Comparison of ENCODE assay signal across 1 cellular context in genomic region chr2:42125887-42126594, GRCh38.
A peak's percentile ranks its signal among the peaks of the same experiment; 100 is the strongest.
TF ChIP-seq lines count a peak whose summit lies in the region.

No MANE protein-coding gene starts in this region.

TF ChIP-seq in HepG2, 621 proteins besides CTCF, POLR2A, EP300 and RAD21 (continued from another document):
- TF ChIP-seq, protein P1, sequence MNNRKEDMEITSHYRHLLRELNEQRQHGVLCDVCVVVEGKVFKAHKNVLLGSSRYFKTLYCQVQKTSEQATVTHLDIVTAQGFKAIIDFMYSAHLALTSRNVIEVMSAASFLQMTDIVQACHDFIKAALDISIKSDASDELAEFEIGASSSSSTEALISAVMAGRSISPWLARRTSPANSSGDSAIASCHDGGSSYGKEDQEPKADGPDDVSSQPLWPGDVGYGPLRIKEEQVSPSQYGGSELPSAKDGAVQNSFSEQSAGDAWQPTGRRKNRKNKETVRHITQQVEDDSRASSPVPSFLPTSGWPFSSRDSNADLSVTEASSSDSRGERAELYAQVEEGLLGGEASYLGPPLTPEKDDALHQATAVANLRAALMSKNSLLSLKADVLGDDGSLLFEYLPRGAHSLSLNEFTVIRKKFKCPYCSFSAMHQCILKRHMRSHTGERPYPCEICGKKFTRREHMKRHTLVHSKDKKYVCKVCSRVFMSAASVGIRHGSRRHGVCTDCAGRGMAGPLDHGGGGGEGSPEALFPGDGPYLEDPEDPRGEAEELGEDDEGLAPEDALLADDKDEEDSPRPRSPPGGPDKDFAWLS (CRISPR knock-in tag; IDR thresholded peaks at IDR 0.05; ENCODE audit: borderline replicate concordance) = no peak
- TF ChIP-seq NR0B2 (CRISPR knock-in tag; IDR thresholded peaks at IDR 0.05) = peak; percentile 54; the same call in 1 of the 2 replicates
- no peak for TF ChIP-seq FOXM1 (CRISPR knock-in tag; IDR thresholded peaks at IDR 0.05)
- no peak for TF ChIP-seq ZFP37 (CRISPR knock-in tag; IDR thresholded peaks at IDR 0.05; ENCODE audit: borderline replicate concordance)
- TF ChIP-seq EEA1 (CRISPR knock-in tag; IDR thresholded peaks at IDR 0.05; ENCODE audit: borderline replicate concordance) = no peak
- no peak for TF ChIP-seq KAT8 (CRISPR knock-in tag; IDR thresholded peaks at IDR 0.05)
- TF ChIP-seq POLR2G (IDR thresholded peaks at IDR 0.05; ENCODE audit: low read depth, low read length) = no peak
- TF ChIP-seq YEATS2 (CRISPR knock-in tag; IDR thresholded peaks at IDR 0.05; ENCODE audit: borderline replicate concordance) = no peak
- TF ChIP-seq GFI1 (CRISPR knock-in tag; IDR thresholded peaks at IDR 0.05; ENCODE audit: borderline replicate concordance) = peak; percentile 28; the same call in 1 of the 2 replicates
- no peak for TF ChIP-seq ZNF253 (CRISPR knock-in tag; IDR thresholded peaks at IDR 0.05; ENCODE audit: borderline replicate concordance)
- TF ChIP-seq SOX13 (IDR thresholded peaks at IDR 0.05) = no peak
- 0 out of 4 replicates have a peak, but pooled peaks of 1 of the 2 experiments have one; percentile 12 for TF ChIP-seq SOX13 (CRISPR knock-in tag; conservative IDR thresholded peaks at IDR 0.05 in 1 of 2, IDR thresholded peaks at IDR 0.05 in 1 of 2)
- TF ChIP-seq ZNF614 (CRISPR knock-in tag; IDR thresholded peaks at IDR 0.05; ENCODE audit: borderline replicate concordance) = no peak
- no peak for TF ChIP-seq ZNF546 (CRISPR knock-in tag; conservative IDR thresholded peaks at IDR 0.05)
- TF ChIP-seq, protein P2, sequence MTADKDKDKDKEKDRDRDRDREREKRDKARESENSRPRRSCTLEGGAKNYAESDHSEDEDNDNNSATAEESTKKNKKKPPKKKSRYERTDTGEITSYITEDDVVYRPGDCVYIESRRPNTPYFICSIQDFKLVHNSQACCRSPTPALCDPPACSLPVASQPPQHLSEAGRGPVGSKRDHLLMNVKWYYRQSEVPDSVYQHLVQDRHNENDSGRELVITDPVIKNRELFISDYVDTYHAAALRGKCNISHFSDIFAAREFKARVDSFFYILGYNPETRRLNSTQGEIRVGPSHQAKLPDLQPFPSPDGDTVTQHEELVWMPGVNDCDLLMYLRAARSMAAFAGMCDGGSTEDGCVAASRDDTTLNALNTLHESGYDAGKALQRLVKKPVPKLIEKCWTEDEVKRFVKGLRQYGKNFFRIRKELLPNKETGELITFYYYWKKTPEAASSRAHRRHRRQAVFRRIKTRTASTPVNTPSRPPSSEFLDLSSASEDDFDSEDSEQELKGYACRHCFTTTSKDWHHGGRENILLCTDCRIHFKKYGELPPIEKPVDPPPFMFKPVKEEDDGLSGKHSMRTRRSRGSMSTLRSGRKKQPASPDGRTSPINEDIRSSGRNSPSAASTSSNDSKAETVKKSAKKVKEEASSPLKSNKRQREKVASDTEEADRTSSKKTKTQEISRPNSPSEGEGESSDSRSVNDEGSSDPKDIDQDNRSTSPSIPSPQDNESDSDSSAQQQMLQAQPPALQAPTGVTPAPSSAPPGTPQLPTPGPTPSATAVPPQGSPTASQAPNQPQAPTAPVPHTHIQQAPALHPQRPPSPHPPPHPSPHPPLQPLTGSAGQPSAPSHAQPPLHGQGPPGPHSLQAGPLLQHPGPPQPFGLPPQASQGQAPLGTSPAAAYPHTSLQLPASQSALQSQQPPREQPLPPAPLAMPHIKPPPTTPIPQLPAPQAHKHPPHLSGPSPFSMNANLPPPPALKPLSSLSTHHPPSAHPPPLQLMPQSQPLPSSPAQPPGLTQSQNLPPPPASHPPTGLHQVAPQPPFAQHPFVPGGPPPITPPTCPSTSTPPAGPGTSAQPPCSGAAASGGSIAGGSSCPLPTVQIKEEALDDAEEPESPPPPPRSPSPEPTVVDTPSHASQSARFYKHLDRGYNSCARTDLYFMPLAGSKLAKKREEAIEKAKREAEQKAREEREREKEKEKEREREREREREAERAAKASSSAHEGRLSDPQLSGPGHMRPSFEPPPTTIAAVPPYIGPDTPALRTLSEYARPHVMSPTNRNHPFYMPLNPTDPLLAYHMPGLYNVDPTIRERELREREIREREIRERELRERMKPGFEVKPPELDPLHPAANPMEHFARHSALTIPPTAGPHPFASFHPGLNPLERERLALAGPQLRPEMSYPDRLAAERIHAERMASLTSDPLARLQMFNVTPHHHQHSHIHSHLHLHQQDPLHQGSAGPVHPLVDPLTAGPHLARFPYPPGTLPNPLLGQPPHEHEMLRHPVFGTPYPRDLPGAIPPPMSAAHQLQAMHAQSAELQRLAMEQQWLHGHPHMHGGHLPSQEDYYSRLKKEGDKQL (CRISPR knock-in tag; IDR thresholded peaks at IDR 0.05; ENCODE audit: low read depth) = no peak
- no peak for TF ChIP-seq ZNF343 (CRISPR knock-in tag; IDR thresholded peaks at IDR 0.05)
- no peak for TF ChIP-seq KDM4B (CRISPR knock-in tag; IDR thresholded peaks at IDR 0.05)
- TF ChIP-seq ZBTB43 (CRISPR knock-in tag; conservative IDR thresholded peaks at IDR 0.05) = no peak
- no peak for TF ChIP-seq ATF6 (CRISPR knock-in tag; conservative IDR thresholded peaks at IDR 0.05)
- no peak for TF ChIP-seq HMGXB4 (CRISPR knock-in tag; IDR thresholded peaks at IDR 0.05; ENCODE audit: borderline replicate concordance in 1 of 2, low read depth in 1 of 2)
- TF ChIP-seq NR3C1 (CRISPR knock-in tag; IDR thresholded peaks at IDR 0.05) = no peak
- peak; percentile 47; the same call in 1 of the 2 replicates for TF ChIP-seq POGZ (CRISPR knock-in tag; IDR thresholded peaks at IDR 0.05)
- TF ChIP-seq MED1 (CRISPR knock-in tag; IDR thresholded peaks at IDR 0.05) = peak; percentile 72
- TF ChIP-seq ZNF784 (CRISPR knock-in tag; IDR thresholded peaks at IDR 0.05; ENCODE audit: borderline replicate concordance) = peak; percentile 55; the same call in 1 of the 2 replicates
- TF ChIP-seq KDM5B (CRISPR knock-in tag; IDR thresholded peaks at IDR 0.05; ENCODE audit: borderline replicate concordance) = peak; percentile 56; the same call in 1 of the 2 replicates
- TF ChIP-seq ZNF333 (CRISPR knock-in tag; IDR thresholded peaks at IDR 0.05; ENCODE audit: borderline replicate concordance) = peak; percentile 44; the same call in 1 of the 2 replicates
- TF ChIP-seq, protein P3, sequence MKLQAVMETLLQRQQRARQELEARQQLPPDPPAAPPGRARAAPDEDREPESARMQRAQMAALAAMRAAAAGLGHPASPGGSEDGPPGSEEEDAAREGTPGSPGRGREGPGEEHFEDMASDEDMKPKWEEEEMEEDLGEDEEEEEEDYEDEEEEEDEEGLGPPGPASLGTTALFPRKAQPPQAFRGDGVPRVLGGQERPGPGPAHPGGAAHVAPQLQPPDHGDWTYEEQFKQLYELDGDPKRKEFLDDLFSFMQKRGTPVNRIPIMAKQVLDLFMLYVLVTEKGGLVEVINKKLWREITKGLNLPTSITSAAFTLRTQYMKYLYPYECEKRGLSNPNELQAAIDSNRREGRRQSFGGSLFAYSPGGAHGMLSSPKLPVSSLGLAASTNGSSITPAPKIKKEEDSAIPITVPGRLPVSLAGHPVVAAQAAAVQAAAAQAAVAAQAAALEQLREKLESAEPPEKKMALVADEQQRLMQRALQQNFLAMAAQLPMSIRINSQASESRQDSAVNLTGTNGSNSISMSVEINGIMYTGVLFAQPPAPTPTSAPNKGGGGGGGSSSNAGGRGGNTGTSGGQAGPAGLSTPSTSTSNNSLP (IDR thresholded peaks at IDR 0.05; ENCODE audit: low read depth, low read length) = no peak
- no peak for TF ChIP-seq ISX (CRISPR knock-in tag; conservative IDR thresholded peaks at IDR 0.05)
- TF ChIP-seq THAP9 (CRISPR knock-in tag; IDR thresholded peaks at IDR 0.05; ENCODE audit: borderline replicate concordance) = 0 out of 2 replicates have a peak, but pooled peaks have one; percentile 37
- no peak for TF ChIP-seq HIVEP1 (CRISPR knock-in tag; IDR thresholded peaks at IDR 0.05)
- peak; percentile 35; the same call in 1 of the 2 replicates for TF ChIP-seq SALL1 (CRISPR knock-in tag; IDR thresholded peaks at IDR 0.05)
- TF ChIP-seq TAF1 (CRISPR knock-in tag; IDR thresholded peaks at IDR 0.05) = no peak
- TF ChIP-seq, protein P4, sequence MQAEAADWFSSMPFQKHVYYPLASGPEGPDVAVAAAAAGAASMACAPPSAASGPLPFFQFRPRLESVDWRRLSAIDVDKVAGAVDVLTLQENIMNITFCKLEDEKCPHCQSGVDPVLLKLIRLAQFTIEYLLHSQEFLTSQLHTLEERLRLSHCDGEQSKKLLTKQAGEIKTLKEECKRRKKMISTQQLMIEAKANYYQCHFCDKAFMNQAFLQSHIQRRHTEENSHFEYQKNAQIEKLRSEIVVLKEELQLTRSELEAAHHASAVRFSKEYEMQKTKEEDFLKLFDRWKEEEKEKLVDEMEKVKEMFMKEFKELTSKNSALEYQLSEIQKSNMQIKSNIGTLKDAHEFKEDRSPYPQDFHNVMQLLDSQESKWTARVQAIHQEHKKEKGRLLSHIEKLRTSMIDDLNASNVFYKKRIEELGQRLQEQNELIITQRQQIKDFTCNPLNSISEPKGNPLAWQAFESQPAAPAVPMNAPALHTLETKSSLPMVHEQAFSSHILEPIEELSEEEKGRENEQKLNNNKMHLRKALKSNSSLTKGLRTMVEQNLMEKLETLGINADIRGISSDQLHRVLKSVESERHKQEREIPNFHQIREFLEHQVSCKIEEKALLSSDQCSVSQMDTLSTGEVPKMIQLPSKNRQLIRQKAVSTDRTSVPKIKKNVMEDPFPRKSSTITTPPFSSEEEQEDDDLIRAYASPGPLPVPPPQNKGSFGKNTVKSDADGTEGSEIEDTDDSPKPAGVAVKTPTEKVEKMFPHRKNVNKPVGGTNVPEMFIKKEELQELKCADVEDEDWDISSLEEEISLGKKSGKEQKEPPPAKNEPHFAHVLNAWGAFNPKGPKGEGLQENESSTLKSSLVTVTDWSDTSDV (CRISPR knock-in tag; IDR thresholded peaks at IDR 0.05) = no peak
- no peak for TF ChIP-seq NFYB (CRISPR knock-in tag; IDR thresholded peaks at IDR 0.05)
- TF ChIP-seq CEBPB (IDR thresholded peaks at IDR 0.05; ENCODE audit: borderline replicate concordance, low read depth, low read length) = peak; percentile 19; the same call in 1 of the 2 replicates
- no peak for TF ChIP-seq RXRA (CRISPR knock-in tag; IDR thresholded peaks at IDR 0.05)
